In the genomic region with DNA sequence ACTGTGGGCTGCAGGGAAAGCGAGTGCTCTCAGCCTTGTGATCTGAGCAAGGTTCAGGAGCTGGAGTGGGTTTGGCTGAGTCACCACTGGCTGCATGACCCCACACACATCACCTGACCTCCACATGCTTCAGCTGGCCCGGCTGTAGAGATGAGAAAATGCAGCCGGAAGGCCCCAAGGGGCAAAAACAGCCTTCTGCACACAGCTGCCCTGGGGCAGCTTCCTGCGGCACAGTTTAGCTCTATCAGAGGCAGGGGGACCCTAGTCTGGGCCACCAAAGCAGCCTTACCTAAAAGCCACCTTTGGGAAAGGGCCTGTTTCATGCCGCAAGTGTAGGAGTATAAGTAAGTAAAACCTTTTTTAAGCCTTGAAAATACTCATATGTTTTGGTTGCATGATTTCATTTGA, we compare ENCODE assay signal across 9 cellular contexts.
A peak's percentile ranks its signal among the peaks of the same experiment; 100 is the strongest.
DNase-seq lines count a peak whose midpoint lies in the region; ATAC-seq and TF ChIP-seq lines count a peak whose summit lies in the region.
"Had no signal": no experiment of that assay in that cellular context is flagged by ENCODE, and none has a peak within 500 bp of the region (broad histone marks: within the 10 kb centered on the region; RNA-seq: fewer than 3 reads in every experiment).

No MANE protein-coding gene starts in this region.

- peak; percentile 89 for ATAC-seq in GM21423 (IDR thresholded peaks at IDR 0.05; ENCODE audit: unreplicated experiment)
- peak; percentile 94 for ATAC-seq in HG03565 (IDR thresholded peaks at IDR 0.05; ENCODE audit: unreplicated experiment)
- ATAC-seq in naive B cell (ENCODE audit: low read depth in 2 of 2) = peak; percentile 65 to 86
- no peak for ATAC-seq in CD8-positive, alpha-beta T cell

- intact Hi-C loops in CD8-positive, alpha-beta T cell (cut with DNase I, micrococcal nuclease) = no loop called here

- H3K9me3 Mint-ChIP-seq in naive B cell = peaks cover 2 to 23% (median 9%) of the 10 kb centered on the region in 7 donors
- peaks cover 12% of the 10 kb centered on the region for H3K9me3 Mint-ChIP-seq in CD8-positive, alpha-beta T cell

- no peaks in the 10 kb centered on the region for H3K4me1 ChIP-seq in CD8-positive, alpha-beta T cell (ENCODE audit: insufficient read depth, low read length)

- POLR2A ChIA-PET in CD8-positive, alpha-beta T cell (lab: Charles Lee) = no interaction called here

- H3K27me3 Mint-ChIP-seq in naive B cell = peaks cover 0 to 9% (median 0%) of the 10 kb centered on the region in 3 donors
- H3K27me3 Mint-ChIP-seq in CD8-positive, alpha-beta T cell (ENCODE audit: low read depth) = peaks cover 8% of the 10 kb centered on the region
- H3K27me3 Mint-ChIP-seq: IgD-negative memory B cell had no signal

- H3K27ac Mint-ChIP-seq in naive B cell = peak overlapping the region in 2 of 6 donors; percentile 54 to 57
- no peak overlapping the region for H3K27ac Mint-ChIP-seq in CD8-positive, alpha-beta T cell

- no peak for TF ChIP-seq CTCF in choroid plexus epithelial cell (conservative IDR thresholded peaks at IDR 0.05; ENCODE audit: low read depth, low read length)
- TF ChIP-seq CTCF in CD8-positive, alpha-beta T cell (IDR thresholded peaks at IDR 0.05) = no peak

- no peak overlapping the region for H3K4me3 ChIP-seq in choroid plexus epithelial cell (ENCODE audit: low read depth, low read length)
- no peak overlapping the region for H3K4me3 ChIP-seq in CD8-positive, alpha-beta T cell (ENCODE audit: low read depth, low read length)

- H3K27ac ChIP-seq in CD8-positive, alpha-beta T cell (ENCODE audit: low read depth, low read length) = no peak overlapping the region

- CTCF ChIA-PET in CD8-positive, alpha-beta T cell (lab: Charles Lee) = interaction anchor here (1.5 kb wide), 1 partner anchor 8 kb away, joined by 3 read pairs; no protein-coding TSS in a partner anchor

- peak overlapping the region in 5 of 8 donors; percentile 6 to 57 (median 31) for H3K4me3 Mint-ChIP-seq in naive B cell
- no peak overlapping the region for H3K4me3 Mint-ChIP-seq in CD8-positive, alpha-beta T cell

- peak; percentile 45 for DNase-seq in ELF-1 (ENCODE audit: low read depth, low spot score)
- peak; percentile 96 for DNase-seq in choroid plexus epithelial cell (ENCODE audit: low read depth)
- peak; percentile 10 for DNase-seq in naive B cell
- DNase-seq in COLO668 (lab: John Stamatoyannopoulos, UW; ENCODE audit: unreplicated experiment) = no peak
- DNase-seq in NCI-H1417 (lab: John Stamatoyannopoulos, UW) = no peak
- DNase-seq in CD8-positive, alpha-beta T cell = no peak

- peaks cover 2 to 25% of the 10 kb centered on the region in 2 donors for H3K36me3 Mint-ChIP-seq in naive B cell
- no peaks in the 10 kb centered on the region for H3K36me3 Mint-ChIP-seq in CD8-positive, alpha-beta T cell

- H3K9me3 ChIP-seq in CD8-positive, alpha-beta T cell (ENCODE audit: low read length) = no peaks in the 10 kb centered on the region

- H3K4me1 Mint-ChIP-seq in naive B cell = peaks cover 19 to 29% (median 26%) of the 10 kb centered on the region in 3 donors
- no peaks in the 10 kb centered on the region for H3K4me1 Mint-ChIP-seq in CD8-positive, alpha-beta T cell (ENCODE audit: low read depth)

- no peaks in the 10 kb centered on the region for H3K27me3 ChIP-seq in CD8-positive, alpha-beta T cell (ENCODE audit: insufficient read depth, low read length)

- no peaks in the 10 kb centered on the region for H3K36me3 ChIP-seq in CD8-positive, alpha-beta T cell (ENCODE audit: insufficient read depth, low read length)

Comparison
In these comparisons a context has a peak if more than half of its experiments do, and no peak if none do; other contexts are left out.
1. DNase-seq: peak in ELF-1 (single experiment), choroid plexus epithelial cell (single experiment) and naive B cell (single experiment); none in COLO668 (single experiment), NCI-H1417 (0 of 3) and CD8-positive, alpha-beta T cell (0 of 7).